Comparison of ENCODE assay signal across 1 cellular context in genomic region chr10:73096452-73097304, GRCh38.
TF ChIP-seq lines count a peak whose summit lies in the region.

Gene P4HA1, minus strand, starts transcription at chr10:73096866. Its CDS starts 21,983 bp downstream, at chr10:73074883.

TF ChIP-seq in HepG2, 621 proteins besides CTCF, POLR2A, EP300 and RAD21 (continued from another document and continues in another):
- no peak for TF ChIP-seq ZNF468 (CRISPR knock-in tag; IDR thresholded peaks at IDR 0.05)
- no peak; the same call in 1 of the 2 replicates for TF ChIP-seq ZSCAN5A (CRISPR knock-in tag; IDR thresholded peaks at IDR 0.05; ENCODE audit: borderline replicate concordance)
- TF ChIP-seq ZNF761 (CRISPR knock-in tag; conservative IDR thresholded peaks at IDR 0.05): peak; percentile 71
- TF ChIP-seq NR2F1 (CRISPR knock-in tag; IDR thresholded peaks at IDR 0.05): no peak
- TF ChIP-seq BCLAF1 (IDR thresholded peaks at IDR 0.05): no peak
- TF ChIP-seq ARNTL (CRISPR knock-in tag; IDR thresholded peaks at IDR 0.05): peak; percentile 64; the same call in 1 of the 2 replicates
- TF ChIP-seq ZNF879 (CRISPR knock-in tag; IDR thresholded peaks at IDR 0.05): no peak
- 0 out of 2 replicates have a peak, but pooled peaks have one; percentile 15 for TF ChIP-seq RERE (CRISPR knock-in tag; IDR thresholded peaks at IDR 0.05; ENCODE audit: low read depth)
- TF ChIP-seq ZNF501 (CRISPR knock-in tag; IDR thresholded peaks at IDR 0.05): peak; percentile 91
- TF ChIP-seq HNRNPUL1 (IDR thresholded peaks at IDR 0.05; ENCODE audit: low read depth, low read length): no peak
- TF ChIP-seq SRSF1 (optimal IDR thresholded peaks at IDR 0.05; ENCODE audit: low read depth, low read length): no peak
- TF ChIP-seq HOXA3 (CRISPR knock-in tag; IDR thresholded peaks at IDR 0.05): peak; percentile 90
- TF ChIP-seq HNF1A (IDR thresholded peaks at IDR 0.05; ENCODE audit: low read depth): no peak
- TF ChIP-seq HNF1A (CRISPR knock-in tag; IDR thresholded peaks at IDR 0.05; ENCODE audit: borderline replicate concordance): peak; percentile 73
- peak; percentile 88; the same call in 1 of the 2 replicates for TF ChIP-seq ZNF776 (CRISPR knock-in tag; IDR thresholded peaks at IDR 0.05)
- peak; percentile 57; the same call in 1 of the 2 replicates for TF ChIP-seq SKIL (CRISPR knock-in tag; IDR thresholded peaks at IDR 0.05; ENCODE audit: borderline replicate concordance)
- no peak; the same call in 1 of the 2 replicates for TF ChIP-seq BHLHE40 (IDR thresholded peaks at IDR 0.05; ENCODE audit: low read length)
- TF ChIP-seq MBD4 (IDR thresholded peaks at IDR 0.05; ENCODE audit: borderline replicate concordance, low read length): no peak
- TF ChIP-seq ELK4 (CRISPR knock-in tag; IDR thresholded peaks at IDR 0.05; ENCODE audit: borderline replicate concordance): no peak
- TF ChIP-seq ZNF678 (CRISPR knock-in tag; IDR thresholded peaks at IDR 0.05): no peak
- TF ChIP-seq PRDM4 (CRISPR knock-in tag; IDR thresholded peaks at IDR 0.05; ENCODE audit: borderline replicate concordance): no peak
- TF ChIP-seq MBNL3 (CRISPR knock-in tag; conservative IDR thresholded peaks at IDR 0.05): no peak
- peak; percentile 95; the same call in 1 of the 2 replicates for TF ChIP-seq SIN3A (IDR thresholded peaks at IDR 0.05; ENCODE audit: borderline replicate concordance, low read depth, low read length)
- no peak for TF ChIP-seq HMGA1 (CRISPR knock-in tag; conservative IDR thresholded peaks at IDR 0.05)
- peak; percentile 88 for TF ChIP-seq ZNF772 (CRISPR knock-in tag; IDR thresholded peaks at IDR 0.05)
- peak; percentile 70; the same call in 1 of the 2 replicates for TF ChIP-seq AHDC1 (CRISPR knock-in tag; IDR thresholded peaks at IDR 0.05; ENCODE audit: borderline replicate concordance)
